Comparison of ENCODE assay signal across 23 cellular contexts in genomic region chr11:4748435-4748834, GRCh38. TPM values are rescaled to one million over a fixed set of nuclear protein-coding genes. Genes with fewer than 3 reads are reported as not detected.
"Had no signal": no experiment of that assay in that cellular context is flagged by ENCODE, and none has a peak within 500 bp of the region (broad histone marks: within the 10 kb centered on the region; RNA-seq: fewer than 3 reads in every experiment).

No MANE protein-coding gene starts in this region.

- H3K4me1 ChIP-seq: ascending aorta, sigmoid colon had no signal

- H3K36me3 ChIP-seq: ascending aorta, sigmoid colon, thoracic aorta had no signal

- H3K27ac ChIP-seq: ascending aorta, sigmoid colon, thoracic aorta had no signal

- DNase-seq: activated CD4-positive, alpha-beta memory T cell treated with anti-CD3 and anti-CD28 coated beads, Interleukin-2, amount 10 ng/mL, durations not matched to agents 7 days and 5 days; activated CD4-positive, alpha-beta T cell treated with anti-CD3 and anti-CD28 coated beads for 48 hours; activated CD4-positive, CD25-positive, alpha-beta regulatory T cell; activated gamma-delta T cell treated with Interleukin-2 at 50 U/mL for 16 hours; hippocampal formation; left ventricle myocardium superior; retina; sigmoid colon; stimulated activated CD4-positive, alpha-beta T cell treated with anti-CD3 and anti-CD28 coated beads, Interleukin-2, amount 100 ng/mL, for 48 hours; stimulated activated CD8-positive, alpha-beta memory T cell treated with anti-CD3 and anti-CD28 coated beads, Interleukin-4, amount 100 ng/mL, for 48 hours; stimulated activated naive B cell treated with anti-CD40 and anti-IgM and Interleukin-4, amounts not matched to agents 10 μg/mL and 1 μg/mL and 100 μg/mL, for 72 hours; SW 1271; T-helper 17 cell had no signal

- H3K9me3 ChIP-seq: ascending aorta, sigmoid colon, thoracic aorta had no signal

- H3K4me3 ChIP-seq: ascending aorta, sigmoid colon, thoracic aorta had no signal

- H3K27me3 ChIP-seq: ascending aorta, sigmoid colon had no signal

- ATAC-seq: left ventricle myocardium superior; natural killer cell treated with Interleukin-12 subunit alpha and Interleukin-12 subunit beta and Interleukin-15 and Interleukin-18, amount 100 ng/mL, for 72 hours; stimulated activated naive B cell treated with anti-CD40 and anti-IgM and Interleukin-4, amounts not matched to agents 10 μg/mL and 1 μg/mL and 100 μg/mL, for 72 hours; T-helper 17 cell had no signal

RNA-seq across cellular contexts. Expression of gene OR51F1, which starts 21.3 kb away (rescaled TPM):
- total RNA-seq: activated CD4-positive, alpha-beta memory T cell treated with anti-CD3 and anti-CD28 coated beads, Interleukin-2, amount 10 ng/mL, durations not matched to agents 7 days and 5 days; activated T-helper 1 cell treated with anti-CD3 and anti-CD28 coated beads, Interleukin-12 subunit alpha, Interleukin-12 subunit beta, Interleukin-2, Interleukin-4 antibody, amounts not matched to agents 30 ng/mL and 10 ng/mL and 1 ng/mL, durations not matched to agents 14 hours and 24 hours and 36 hours; ascending aorta; cerebellum; epithelial cell of proximal tubule; fibroblast of lung; frontal cortex; left ventricle myocardium superior; natural killer cell treated with Interleukin-12 subunit alpha and Interleukin-12 subunit beta and Interleukin-15 and Interleukin-18, amount 100 ng/mL, for 72 hours; osteocyte; progenitor cell of endocrine pancreas; sigmoid colon; T-helper 17 cell; thoracic aorta had no signal

RNA-seq across cellular contexts. Expression of gene MMP26, which starts 43.9 kb away (rescaled TPM):
- total RNA-seq: activated CD4-positive, alpha-beta memory T cell treated with anti-CD3 and anti-CD28 coated beads, Interleukin-2, amount 10 ng/mL, durations not matched to agents 7 days and 5 days; activated T-helper 1 cell treated with anti-CD3 and anti-CD28 coated beads, Interleukin-12 subunit alpha, Interleukin-12 subunit beta, Interleukin-2, Interleukin-4 antibody, amounts not matched to agents 30 ng/mL and 10 ng/mL and 1 ng/mL, durations not matched to agents 14 hours and 24 hours and 36 hours; ascending aorta; cerebellum; epithelial cell of proximal tubule; fibroblast of lung; frontal cortex; left ventricle myocardium superior; natural killer cell treated with Interleukin-12 subunit alpha and Interleukin-12 subunit beta and Interleukin-15 and Interleukin-18, amount 100 ng/mL, for 72 hours; osteocyte; progenitor cell of endocrine pancreas; sigmoid colon; T-helper 17 cell; thoracic aorta had no signal

RNA-seq across cellular contexts. Expression of gene OR51E2, which starts 50.8 kb away (rescaled TPM):
- total RNA-seq: activated CD4-positive, alpha-beta memory T cell treated with anti-CD3 and anti-CD28 coated beads, Interleukin-2, amount 10 ng/mL, durations not matched to agents 7 days and 5 days; activated T-helper 1 cell treated with anti-CD3 and anti-CD28 coated beads, Interleukin-12 subunit alpha, Interleukin-12 subunit beta, Interleukin-2, Interleukin-4 antibody, amounts not matched to agents 30 ng/mL and 10 ng/mL and 1 ng/mL, durations not matched to agents 14 hours and 24 hours and 36 hours; epithelial cell of proximal tubule; fibroblast of lung; left ventricle myocardium superior; natural killer cell treated with Interleukin-12 subunit alpha and Interleukin-12 subunit beta and Interleukin-15 and Interleukin-18, amount 100 ng/mL, for 72 hours; progenitor cell of endocrine pancreas; T-helper 17 cell; thoracic aorta had no signal

RNA-seq across cellular contexts. Expression of gene OR52R1, which starts 55.7 kb away (rescaled TPM):
- total RNA-seq: activated CD4-positive, alpha-beta memory T cell treated with anti-CD3 and anti-CD28 coated beads, Interleukin-2, amount 10 ng/mL, durations not matched to agents 7 days and 5 days; activated T-helper 1 cell treated with anti-CD3 and anti-CD28 coated beads, Interleukin-12 subunit alpha, Interleukin-12 subunit beta, Interleukin-2, Interleukin-4 antibody, amounts not matched to agents 30 ng/mL and 10 ng/mL and 1 ng/mL, durations not matched to agents 14 hours and 24 hours and 36 hours; ascending aorta; cerebellum; epithelial cell of proximal tubule; fibroblast of lung; frontal cortex; left ventricle myocardium superior; natural killer cell treated with Interleukin-12 subunit alpha and Interleukin-12 subunit beta and Interleukin-15 and Interleukin-18, amount 100 ng/mL, for 72 hours; osteocyte; progenitor cell of endocrine pancreas; sigmoid colon; T-helper 17 cell; thoracic aorta had no signal
